Comparison of ENCODE assay signal across 1 cellular context in the genomic region with DNA sequence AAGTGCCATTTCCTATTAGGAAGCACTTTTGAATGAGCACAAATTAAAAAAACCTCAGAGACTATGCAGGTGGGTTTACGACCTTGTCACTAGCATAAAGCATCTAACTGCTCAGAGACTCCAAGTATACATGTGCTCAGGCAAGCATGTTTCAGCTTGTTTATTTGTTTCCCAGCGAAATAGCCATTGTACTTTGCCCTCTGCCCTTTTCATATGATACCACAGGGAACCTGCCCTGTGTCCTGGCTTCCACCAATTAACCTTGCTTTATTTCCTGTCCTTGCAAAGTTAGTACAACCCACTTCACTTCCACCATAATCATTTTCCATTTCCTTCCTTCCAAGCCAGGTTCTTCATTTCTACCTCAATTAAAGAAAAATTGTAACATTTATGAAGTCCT.
A peak's percentile ranks its signal among the peaks of the same experiment; 100 is the strongest.
TF ChIP-seq lines count a peak whose summit lies in the region.

No MANE protein-coding gene starts in this region.

TF ChIP-seq in HepG2, 621 proteins besides CTCF, POLR2A, EP300 and RAD21 (continued from another document):
- TF ChIP-seq SCMH1 (CRISPR knock-in tag; IDR thresholded peaks at IDR 0.05; ENCODE audit: borderline replicate concordance) (no peak), ZBTB14 (CRISPR knock-in tag; IDR thresholded peaks at IDR 0.05) (no peak), SMARCE1 (IDR thresholded peaks at IDR 0.05; ENCODE audit: borderline replicate concordance) (no peak), MIXL1 (CRISPR knock-in tag; IDR thresholded peaks at IDR 0.05) (peak; percentile 53; the same call in 1 of the 2 replicates), HMGA1 (CRISPR knock-in tag; conservative IDR thresholded peaks at IDR 0.05) (no peak), MAFG (CRISPR knock-in tag; IDR thresholded peaks at IDR 0.05) (no peak), MAZ (IDR thresholded peaks at IDR 0.05; ENCODE audit: borderline replicate concordance, low read depth, low read length) (no peak), MAZ (CRISPR knock-in tag; IDR thresholded peaks at IDR 0.05; ENCODE audit: low read depth) (no peak), MED1 (CRISPR knock-in tag; IDR thresholded peaks at IDR 0.05) (0 out of 2 replicates have a peak, but pooled peaks have one; percentile 28), ZMYM2 (CRISPR knock-in tag; IDR thresholded peaks at IDR 0.05) (no peak), ARID5B (CRISPR knock-in tag; IDR thresholded peaks at IDR 0.05) (peak; percentile 56; the same call in 1 of the 2 replicates), SRSF4 (IDR thresholded peaks at IDR 0.05; ENCODE audit: low read depth, low read length, poor library complexity, severe bottlenecking) (no peak), SOX13 (IDR thresholded peaks at IDR 0.05) (no peak), SOX13 (CRISPR knock-in tag; conservative IDR thresholded peaks at IDR 0.05 in 1 of 2, IDR thresholded peaks at IDR 0.05 in 1 of 2) (peak in 1 of 2 experiments; percentile 23; a peak in 1 of 4 replicates), STAT5B (CRISPR knock-in tag; IDR thresholded peaks at IDR 0.05) (no peak), ZNF609 (CRISPR knock-in tag; IDR thresholded peaks at IDR 0.05; ENCODE audit: borderline replicate concordance) (no peak), ZNF468 (CRISPR knock-in tag; IDR thresholded peaks at IDR 0.05) (no peak), TCF7 (IDR thresholded peaks at IDR 0.05; ENCODE audit: low read depth) (no peak)
- TF ChIP-seq, protein P1, sequence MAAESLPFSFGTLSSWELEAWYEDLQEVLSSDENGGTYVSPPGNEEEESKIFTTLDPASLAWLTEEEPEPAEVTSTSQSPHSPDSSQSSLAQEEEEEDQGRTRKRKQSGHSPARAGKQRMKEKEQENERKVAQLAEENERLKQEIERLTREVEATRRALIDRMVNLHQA (CRISPR knock-in tag; IDR thresholded peaks at IDR 0.05): no peak
- TF ChIP-seq, protein P2, sequence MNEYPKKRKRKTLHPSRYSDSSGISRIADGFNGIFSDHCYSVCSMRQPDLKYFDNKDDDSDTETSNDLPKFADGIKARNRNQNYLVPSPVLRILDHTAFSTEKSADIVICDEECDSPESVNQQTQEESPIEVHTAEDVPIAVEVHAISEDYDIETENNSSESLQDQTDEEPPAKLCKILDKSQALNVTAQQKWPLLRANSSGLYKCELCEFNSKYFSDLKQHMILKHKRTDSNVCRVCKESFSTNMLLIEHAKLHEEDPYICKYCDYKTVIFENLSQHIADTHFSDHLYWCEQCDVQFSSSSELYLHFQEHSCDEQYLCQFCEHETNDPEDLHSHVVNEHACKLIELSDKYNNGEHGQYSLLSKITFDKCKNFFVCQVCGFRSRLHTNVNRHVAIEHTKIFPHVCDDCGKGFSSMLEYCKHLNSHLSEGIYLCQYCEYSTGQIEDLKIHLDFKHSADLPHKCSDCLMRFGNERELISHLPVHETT (CRISPR knock-in tag; conservative IDR thresholded peaks at IDR 0.05): no peak
- TF ChIP-seq, protein P3, sequence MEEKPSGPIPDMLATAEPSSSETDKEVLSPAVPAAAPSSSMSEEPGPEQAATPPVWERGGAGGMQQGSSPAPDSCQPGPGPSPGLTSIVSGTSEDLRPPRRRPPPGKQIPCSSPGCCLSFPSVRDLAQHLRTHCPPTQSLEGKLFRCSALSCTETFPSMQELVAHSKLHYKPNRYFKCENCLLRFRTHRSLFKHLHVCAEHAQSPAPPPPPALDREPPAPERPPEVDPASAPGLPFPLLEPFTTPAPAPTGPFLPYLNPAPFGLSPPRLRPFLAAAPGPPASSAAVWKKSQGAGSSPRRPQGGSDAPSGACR (CRISPR knock-in tag; IDR thresholded peaks at IDR 0.05): no peak
